ENCODE assay signal across 22 cellular contexts in the genomic region with DNA sequence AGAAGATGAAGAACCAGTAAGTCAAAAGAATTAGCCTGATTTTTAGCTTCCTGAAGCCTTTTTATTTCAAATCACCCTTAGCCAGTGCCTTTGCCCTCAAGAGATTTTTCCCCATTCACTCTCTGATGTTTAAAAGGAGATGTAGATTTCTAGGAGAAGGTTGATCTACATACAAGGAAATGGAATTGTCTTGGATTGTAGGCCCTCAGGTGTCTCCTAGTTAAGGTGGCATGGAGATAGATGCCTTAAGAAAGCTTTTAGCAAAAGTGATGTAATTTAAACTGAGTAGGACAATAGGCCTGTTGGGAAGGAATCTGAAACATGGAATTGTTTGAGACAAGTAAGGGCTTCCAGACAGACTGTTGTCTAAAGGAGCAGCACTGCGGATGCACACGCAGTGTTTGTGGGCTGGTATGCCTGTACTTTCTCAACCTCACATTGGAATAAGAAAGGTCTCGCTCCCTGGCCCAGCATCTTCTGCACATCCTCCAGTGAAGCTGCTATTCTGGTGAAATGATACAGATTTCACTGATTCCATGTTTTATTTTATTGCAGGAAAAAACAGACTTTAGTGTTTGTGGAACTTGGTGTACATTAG.
"Had no signal": no experiment of that assay in that cellular context is flagged by ENCODE, and none has a peak within 500 bp of the region (broad histone marks: within the 10 kb centered on the region; RNA-seq: fewer than 3 reads in every experiment).

No MANE protein-coding gene starts in this region.

- DNase-seq: activated CD4-positive, alpha-beta T cell treated with anti-CD3 and anti-CD28 coated beads for 36 hours; activated CD4-positive, CD25-positive, alpha-beta regulatory T cell; activated CD8-positive, alpha-beta memory T cell treated with anti-CD3 and anti-CD28 coated beads, Interleukin-2, amount 10 ng/mL, durations not matched to agents 7 days and 5 days; activated CD8-positive, alpha-beta T cell treated with anti-CD3 and anti-CD28 coated beads, Interleukin-2, amount 10 ng/mL, durations not matched to agents 7 days and 5 days; activated effector memory CD4-positive, alpha-beta T cell treated with Interleukin-2 at 50 U/mL for 16 hours; activated naive CD4-positive, alpha-beta T cell treated with Interleukin-2 at 50 U/mL for 16 hours; body of pancreas; dorsolateral prefrontal cortex; effector memory CD8-positive, alpha-beta T cell; heart right ventricle; mammary epithelial cell; midbrain; naive thymus-derived CD4-positive, alpha-beta T cell; stimulated activated naive CD4-positive, alpha-beta T cell; T-helper 1 cell had no signal

- H3K36me3 Mint-ChIP-seq: activated CD8-positive, alpha-beta memory T cell treated with anti-CD3 and anti-CD28 coated beads, Interleukin-2, amount 10 ng/mL, durations not matched to agents 7 days and 5 days; activated naive CD8-positive, alpha-beta T cell; naive thymus-derived CD4-positive, alpha-beta T cell had no signal

- ATAC-seq: activated CD4-positive, alpha-beta T cell treated with anti-CD3 and anti-CD28 coated beads for 36 hours; activated CD8-positive, alpha-beta memory T cell treated with anti-CD3 and anti-CD28 coated beads, Interleukin-2, amount 10 ng/mL, durations not matched to agents 7 days and 5 days; activated CD8-positive, alpha-beta T cell treated with anti-CD3 and anti-CD28 coated beads, Interleukin-2, amount 10 ng/mL, durations not matched to agents 7 days and 5 days; body of pancreas; effector memory CD8-positive, alpha-beta T cell; gastroesophageal sphincter; heart right ventricle; naive thymus-derived CD4-positive, alpha-beta T cell had no signal

- H3K27me3 Mint-ChIP-seq: activated CD4-positive, alpha-beta T cell treated with anti-CD3 and anti-CD28 coated beads for 36 hours had no signal

- H3K27ac ChIP-seq: body of pancreas, coronary artery, gastroesophageal sphincter had no signal

- H3K27ac Mint-ChIP-seq: activated CD4-positive, alpha-beta T cell treated with anti-CD3 and anti-CD28 coated beads for 36 hours; activated CD8-positive, alpha-beta memory T cell treated with anti-CD3 and anti-CD28 coated beads, Interleukin-2, amount 10 ng/mL, durations not matched to agents 7 days and 5 days; activated CD8-positive, alpha-beta T cell treated with anti-CD3 and anti-CD28 coated beads, Interleukin-2, amount 10 ng/mL, durations not matched to agents 7 days and 5 days; activated naive CD8-positive, alpha-beta T cell; effector memory CD8-positive, alpha-beta T cell; naive thymus-derived CD4-positive, alpha-beta T cell; T-helper 2 cell treated with Interferon-gamma antibody and Interleukin-4, amounts not matched to agents 5 μg/mL and 100 μg/mL, for 36 hours had no signal

- H3K4me1 Mint-ChIP-seq: activated CD8-positive, alpha-beta memory T cell treated with anti-CD3 and anti-CD28 coated beads, Interleukin-2, amount 10 ng/mL, durations not matched to agents 7 days and 5 days; naive thymus-derived CD4-positive, alpha-beta T cell had no signal

- H3K27me3 ChIP-seq: body of pancreas, gastroesophageal sphincter, heart right ventricle, right atrium auricular region, tibial nerve had no signal

- H3K9me3 Mint-ChIP-seq: effector memory CD8-positive, alpha-beta T cell; neural crest cell; T-helper 2 cell treated with Interferon-gamma antibody and Interleukin-4, amounts not matched to agents 5 μg/mL and 100 μg/mL, for 36 hours had no signal

- H3K4me3 Mint-ChIP-seq: activated CD4-positive, alpha-beta T cell treated with anti-CD3 and anti-CD28 coated beads for 36 hours; activated CD8-positive, alpha-beta memory T cell treated with anti-CD3 and anti-CD28 coated beads, Interleukin-2, amount 10 ng/mL, durations not matched to agents 7 days and 5 days; activated CD8-positive, alpha-beta T cell treated with anti-CD3 and anti-CD28 coated beads, Interleukin-2, amount 10 ng/mL, durations not matched to agents 7 days and 5 days; activated naive CD8-positive, alpha-beta T cell; effector memory CD8-positive, alpha-beta T cell; naive thymus-derived CD4-positive, alpha-beta T cell; neural crest cell; T-helper 2 cell treated with Interferon-gamma antibody and Interleukin-4, amounts not matched to agents 5 μg/mL and 100 μg/mL, for 36 hours had no signal

- H3K4me1 ChIP-seq: body of pancreas had no signal

- H3K9me3 ChIP-seq: body of pancreas, gastroesophageal sphincter, heart right ventricle, right atrium auricular region, tibial nerve had no signal
